8 cellular contexts compared by ENCODE assay signal in the genomic region with DNA sequence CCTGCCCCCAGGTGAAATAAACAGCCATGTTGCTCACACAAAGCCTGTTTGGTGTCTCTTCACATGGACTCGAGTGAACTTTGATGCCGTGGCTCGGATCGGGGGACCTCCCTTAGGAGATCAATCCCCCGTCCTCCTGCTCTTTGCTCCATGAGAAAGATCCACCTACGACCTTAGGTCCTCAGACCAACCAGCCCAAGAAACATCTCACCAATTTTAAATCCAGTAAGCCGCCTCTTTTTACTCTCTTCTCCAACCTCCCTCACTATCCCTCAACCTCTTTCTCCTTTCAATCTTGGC.
DNase-seq lines count a peak whose midpoint lies in the region; ATAC-seq, FAIRE-seq and TF ChIP-seq lines count a peak whose summit lies in the region.
"Not testable (repeated sequence)": the region's sequence is repeated elsewhere in the genome, so short reads cannot be mapped to it uniquely, and the experiment has no call there.

No MANE protein-coding gene starts in this region.

- peak overlapping the region; percentile 98 for H3K27ac ChIP-seq in A549
- H3K27ac ChIP-seq in H9 (ENCODE audit: insufficient read length, low read depth, low read length) = not testable (repeated sequence)
- peak overlapping the region; percentile 78 for H3K27ac ChIP-seq in Panc1 (ENCODE audit: low read length)
- H3K27ac ChIP-seq in esophagus squamous epithelium = peak overlapping the region; percentile 54 to 75 (median 70)

- H2BK20ac ChIP-seq in H9 (ENCODE audit: low read depth, low read length, poor library complexity, severe bottlenecking) = not testable (repeated sequence)

- FAIRE-seq in A549 (lab: Jason Lieb, UNC) = not testable (repeated sequence)

- not testable (repeated sequence) for H3K36me3 ChIP-seq in Panc1 (ENCODE audit: control insufficient read depth, insufficient read depth, low read length); esophagus squamous epithelium; kidney epithelial cell (ENCODE audit: control insufficient read depth, insufficient read depth, low read length)

- not testable (repeated sequence) for H3K27me3 ChIP-seq in H9 (ENCODE audit: insufficient read depth, low read length); Panc1 (ENCODE audit: control insufficient read depth, insufficient read depth, low read length); esophagus squamous epithelium; kidney epithelial cell (ENCODE audit: control insufficient read depth, insufficient read depth, low read length)

- intact Hi-C loops in Panc1 (cut with micrococcal nuclease; ENCODE audit: unreplicated experiment); esophagus squamous epithelium (cut with DNase I): not testable (repeated sequence)
- intact Hi-C loops in MCF 10A (cut with micrococcal nuclease) = loop anchor here (10.0 kb wide), 1 partner anchor 51 kb away; no protein-coding TSS in a partner anchor

- H2BK12ac ChIP-seq in H9 (ENCODE audit: insufficient read length, low read depth, low read length) = not testable (repeated sequence)

- ATAC-seq in A549 = peak; percentile 42 to 66; a peak in 2 of 6 replicates
- not testable (repeated sequence) for ATAC-seq in Panc1

- peak overlapping the region; percentile 58; the same call in 2 of the 3 replicates for H3K4me2 ChIP-seq in A549
- not testable (repeated sequence) for H3K4me2 ChIP-seq in H9 (ENCODE audit: insufficient read depth, insufficient read length, low read length)

- WGBS in A549 (ENCODE audit: missing lambda C conversion rate) = 0% methylated on average over 7 of the region's 7 CpGs
- no CpG with 5 or more reads among the region's 7 CpGs for WGBS in H9 (ENCODE audit: extremely low coverage, insufficient read length, low lambda C conversion rate)
- 32 to 75% methylated on average over 7 of the region's 7 CpGs for WGBS in esophagus squamous epithelium, 2 donors

- H3K9me3 Mint-ChIP-seq in H9 = peaks cover 22 to 24% of the 10 kb centered on the region in 2 experiments
- H3K9me3 Mint-ChIP-seq in MCF 10A (ENCODE audit: unreplicated experiment); progenitor cell of endocrine pancreas (ENCODE audit: low read depth): not testable (repeated sequence)

- TF ChIP-seq EP300 in A549 (IDR thresholded peaks at IDR 0.05) = not testable (repeated sequence)

- peaks cover 24% of the 10 kb centered on the region for H3K4me1 ChIP-seq in A549
- not testable (repeated sequence) for H3K4me1 ChIP-seq in H9 (ENCODE audit: insufficient read depth, low read length)
- H3K4me1 ChIP-seq in Panc1 (ENCODE audit: control insufficient read depth, insufficient read depth, low read length) = peaks cover 13% of the 10 kb centered on the region
- peaks cover 5 to 10% (median 7%) of the 10 kb centered on the region in 3 donors for H3K4me1 ChIP-seq in esophagus squamous epithelium

- H3K4me3 Mint-ChIP-seq in H9 (peak overlapping the region in 1 of 2 experiments; percentile 68; a peak in 2 of 5 replicates), MCF 10A (ENCODE audit: unreplicated experiment) (peak overlapping the region; percentile 82)
- not testable (repeated sequence) for H3K4me3 Mint-ChIP-seq in progenitor cell of endocrine pancreas (ENCODE audit: low read depth)

- not testable (repeated sequence) for H2BK120ac ChIP-seq in H9 (ENCODE audit: low read depth, low read length, poor library complexity, severe bottlenecking)

- not testable (repeated sequence) for H3K9me3 ChIP-seq in A549; H9 (ENCODE audit: control insufficient read depth, low read depth, low read length); Panc1 (ENCODE audit: control insufficient read depth, insufficient read depth, low read depth, low read length); esophagus squamous epithelium

- H3K27ac Mint-ChIP-seq in H9 = peak overlapping the region in 2 of 3 experiments; percentile 41 to 89; a peak in 3 of 7 replicates
- peak overlapping the region; percentile 97 for H3K27ac Mint-ChIP-seq in MCF 10A (ENCODE audit: low read depth, unreplicated experiment)
- peak overlapping the region; percentile 35 for H3K27ac Mint-ChIP-seq in progenitor cell of endocrine pancreas

- CTCF ChIA-PET in A549 (lab: Yijun Ruan, JAX); Panc1 (lab: Charles Lee); MCF 10A (lab: Yijun Ruan, JAX): not testable (repeated sequence)

- H4K8ac ChIP-seq in H9 (replicated peaks; ENCODE audit: insufficient read length, low read depth, low read length) = not testable (repeated sequence)

- TF ChIP-seq CTCF in A549 (IDR thresholded peaks at IDR 0.05); H9 (conservative IDR thresholded peaks at IDR 0.05); Panc1 (IDR thresholded peaks at IDR 0.05); MCF 10A (IDR thresholded peaks at IDR 0.05; ENCODE audit: unreplicated experiment); esophagus squamous epithelium (IDR thresholded peaks at IDR 0.05); kidney epithelial cell (IDR thresholded peaks at IDR 0.05; ENCODE audit: insufficient read depth, low read length, poor library complexity, severe bottlenecking); progenitor cell of endocrine pancreas (IDR thresholded peaks at IDR 0.05; ENCODE audit: unreplicated experiment): not testable (repeated sequence)

- not testable (repeated sequence) for H4K5ac ChIP-seq in H9 (ENCODE audit: insufficient read length, low read depth, low read length)

- H3K18ac ChIP-seq in H9 (ENCODE audit: insufficient read length, low read depth, low read length) = not testable (repeated sequence)

- BruUV-seq in Panc1 (replicated peaks; lab: Mats Ljungman, UMichigan); MCF 10A (replicated peaks; lab: Mats Ljungman, UMichigan): not testable (repeated sequence)

- H3K27me3 Mint-ChIP-seq in H9 (ENCODE audit: low read depth); MCF 10A (ENCODE audit: insufficient read depth, unreplicated experiment): not testable (repeated sequence)
- H3K27me3 Mint-ChIP-seq in progenitor cell of endocrine pancreas = peaks cover 22% of the 10 kb centered on the region

- not testable (repeated sequence) for TF ChIP-seq POLR2A in A549 (IDR thresholded peaks at IDR 0.05; ENCODE audit: low read length); esophagus squamous epithelium (IDR thresholded peaks at IDR 0.05)

- not testable (repeated sequence) for H3K4ac ChIP-seq in H9 (ENCODE audit: low read depth, low read length)

- POLR2A ChIA-PET in A549 (lab: Yijun Ruan, JAX); Panc1 (lab: Charles Lee): not testable (repeated sequence)
- POLR2A ChIA-PET in MCF 10A (lab: Yijun Ruan, JAX) = interaction anchor here (1.4 to 2.3 kb wide), 7 partner anchors 12 to 520 kb away, joined by 4 to 25 read pairs (median 10); no protein-coding TSS in a partner anchor

- peak in 1 of 2 experiments; percentile 67 for DNase-seq in A549 (ENCODE audit: low read depth in 1 of 2, low spot score in 1 of 2)
- DNase-seq in H9; Panc1 (ENCODE audit: low read depth, low spot score); esophagus squamous epithelium (lab: John Stamatoyannopoulos, UW); kidney epithelial cell (ENCODE audit: low read depth); progenitor cell of endocrine pancreas (ENCODE audit: low spot score, unreplicated experiment): not testable (repeated sequence)
- peak; percentile 29 for DNase-seq in LoVo (ENCODE audit: low spot score)
- DNase-seq in MCF 10A (ENCODE audit: unreplicated experiment) = peak; percentile 46

- H3K23me2 ChIP-seq in H9 (ENCODE audit: insufficient read length, low read depth, low read length, poor library complexity, severe bottlenecking) = not testable (repeated sequence)

- H2BK15ac ChIP-seq in H9 (ENCODE audit: low read depth, low read length) = not testable (repeated sequence)

- not testable (repeated sequence) for H3K23ac ChIP-seq in H9 (ENCODE audit: insufficient read length, low read depth, low read length)

- H3K9ac ChIP-seq in H9 (ENCODE audit: extremely low read depth, insufficient read length, low read length) = not testable (repeated sequence)

- H3K56ac ChIP-seq in H9 (ENCODE audit: insufficient read length, low read depth, low read length) = not testable (repeated sequence)

- 0 out of 5 replicates have a peak, but pooled peaks of 1 of the 2 experiments have one; percentile 1 for TF ChIP-seq RAD21 in A549 (conservative IDR thresholded peaks at IDR 0.05 in 1 of 2, IDR thresholded peaks at IDR 0.05 in 1 of 2)

- H3K79me2 ChIP-seq in H9 (ENCODE audit: insufficient read depth, low read length) = not testable (repeated sequence)

- not testable (repeated sequence) for H4K91ac ChIP-seq in H9 (ENCODE audit: insufficient read length, low read depth, low read length)

- H2AFZ ChIP-seq in H9 (ENCODE audit: low read length) = not testable (repeated sequence)

- H3K36me3 Mint-ChIP-seq in H9 (ENCODE audit: insufficient read depth in 1 of 3, low read depth in 3 of 3) = peaks cover 8 to 25% (median 11%) of the 10 kb centered on the region in 3 experiments
- H3K36me3 Mint-ChIP-seq in MCF 10A (ENCODE audit: insufficient read depth, unreplicated experiment) = peaks cover 78% of the 10 kb centered on the region
- not testable (repeated sequence) for H3K36me3 Mint-ChIP-seq in progenitor cell of endocrine pancreas (ENCODE audit: insufficient read depth)

- H2BK5ac ChIP-seq in H9 (ENCODE audit: insufficient read length, low read length) = not testable (repeated sequence)

- H3K4me1 Mint-ChIP-seq in H9 (peaks cover 21 to 41% of the 10 kb centered on the region in 2 experiments), MCF 10A (ENCODE audit: insufficient read depth, unreplicated experiment) (peaks cover 30% of the 10 kb centered on the region), progenitor cell of endocrine pancreas (ENCODE audit: low read depth) (peaks cover 17% of the 10 kb centered on the region)

- H3T11ph ChIP-seq in H9 (ENCODE audit: low read length) = not testable (repeated sequence)

- H3K4me3 ChIP-seq in A549 (peak overlapping the region; percentile 95), Panc1 (ENCODE audit: low read depth in 2 of 2, low read length in 2 of 2) (peak overlapping the region; percentile 42 to 63), esophagus squamous epithelium (peak overlapping the region in 2 of 4 donors; percentile 30 to 49), kidney epithelial cell (ENCODE audit: low read depth, low read length) (peak overlapping the region; percentile 20)

- H3K14ac ChIP-seq in H9 (ENCODE audit: insufficient read depth, low read length) = not testable (repeated sequence)

- H4K20me1 ChIP-seq in H9 (ENCODE audit: control insufficient read depth, insufficient read depth, insufficient read length) = not testable (repeated sequence)

- not testable (repeated sequence) for H3K79me1 ChIP-seq in H9 (ENCODE audit: insufficient read depth, low read depth, low read length, poor library complexity, severe bottlenecking)

- H2AK5ac ChIP-seq in H9 (ENCODE audit: insufficient read length, low read length) = not testable (repeated sequence)

- in situ Hi-C loops in Panc1 (cut with HindIII; ENCODE audit: low pct_unique_long_range_greater_than_20kb, low sequenced_read_pairs) = not testable (repeated sequence)

Comparison
In these comparisons a context has a peak if more than half of its experiments do, and no peak if none do; other contexts are left out.
1. H3K27ac Mint-ChIP-seq: peak in every context shown above with its lines; median percentile 97 in MCF 10A; 65 in H9; 35 in progenitor cell of endocrine pancreas.